ENCODE assay signal across 20 cellular contexts in genomic region chr11:61494341-61495038, GRCh38. TPM values are rescaled to one million over a fixed set of nuclear protein-coding genes. Genes with fewer than 3 reads are reported as not detected.
A peak's percentile ranks its signal among the peaks of the same experiment; 100 is the strongest.
DNase-seq lines count a peak whose midpoint lies in the region; ATAC-seq, FAIRE-seq and TF ChIP-seq lines count a peak whose summit lies in the region.
"Had no signal": no experiment of that assay in that cellular context is flagged by ENCODE, and none has a peak within 500 bp of the region (broad histone marks: within the 10 kb centered on the region; RNA-seq: fewer than 3 reads in every experiment).

No MANE protein-coding gene starts in this region.

- peak; percentile 33; the same call in 1 of the 2 replicates for ATAC-seq in Panc1
- peak; percentile 17 to 66 (median 48) for ATAC-seq in heart left ventricle
- no peak for ATAC-seq in SK-N-SH treated with all-trans-retinoic acid at 6 μM for 48 hours
- ATAC-seq: left lung had no signal

- H3K9me3 ChIP-seq in Panc1 (ENCODE audit: control insufficient read depth, insufficient read depth, low read depth, low read length) (no peaks in the 10 kb centered on the region), heart left ventricle (no peaks in the 10 kb centered on the region), osteoblast (ENCODE audit: low read depth, low read length) (no peaks in the 10 kb centered on the region)
- H3K9me3 ChIP-seq: left lung, upper lobe of left lung had no signal

- no peak for TF ChIP-seq POLR2A in heart left ventricle (IDR thresholded peaks at IDR 0.05)

- no peak for FAIRE-seq in D721Med (lab: Jason Lieb, UNC)

- no peak overlapping the region for H3K4me2 ChIP-seq in osteoblast (ENCODE audit: insufficient read depth, low read length)

- in situ Hi-C loops in Panc1 (cut with HindIII; ENCODE audit: low pct_unique_long_range_greater_than_20kb, low sequenced_read_pairs), result no loop called here

- no peak for TF ChIP-seq CTCF in Panc1 (IDR thresholded peaks at IDR 0.05)
- TF ChIP-seq CTCF in heart left ventricle (IDR thresholded peaks at IDR 0.05), result no peak
- no peak for TF ChIP-seq CTCF in osteoblast (IDR thresholded peaks at IDR 0.05; ENCODE audit: extremely low read depth, low read depth, low read length)
- no peak for TF ChIP-seq CTCF in D721Med (IDR thresholded peaks at IDR 0.05; ENCODE audit: insufficient read depth, missing control alignments)

- H2AFZ ChIP-seq in osteoblast (ENCODE audit: low read length), result no peak overlapping the region

- WGBS in heart left ventricle, 4 donors, result 42 to 51% (median 46%) methylated on average over 10 to 12 of the region's 12 CpGs

- CTCF ChIA-PET in Panc1 (lab: Charles Lee), result interaction anchor here (0.6 kb wide), 1 partner anchor 14 kb away, joined by 3 read pairs; the partner anchor contains the start of gene LRRC10B

- H3K4me1 ChIP-seq in Panc1 (ENCODE audit: control insufficient read depth, insufficient read depth, low read length) (peaks cover 16% of the 10 kb centered on the region), heart left ventricle (peaks cover 0 to 35% (median 14%) of the 10 kb centered on the region in 12 donors), osteoblast (ENCODE audit: insufficient read depth, low read length) (peaks cover 12% of the 10 kb centered on the region)

- H3K36me3 ChIP-seq in Panc1 (ENCODE audit: control insufficient read depth, insufficient read depth, low read length), result no peaks in the 10 kb centered on the region
- H3K36me3 ChIP-seq in heart left ventricle, result no peaks in the 10 kb centered on the region
- H3K36me3 ChIP-seq in osteoblast (ENCODE audit: insufficient read depth, low read length), result no peaks in the 10 kb centered on the region
- H3K36me3 ChIP-seq: left lung, upper lobe of left lung had no signal

- peaks cover 7% of the 10 kb centered on the region for H4K20me1 ChIP-seq in osteoblast (ENCODE audit: insufficient read depth, low read length)

- no peaks in the 10 kb centered on the region for H3K27me3 ChIP-seq in Panc1 (ENCODE audit: control insufficient read depth, insufficient read depth, low read length)
- no peaks in the 10 kb centered on the region for H3K27me3 ChIP-seq in heart left ventricle
- H3K27me3 ChIP-seq in osteoblast (ENCODE audit: insufficient read depth, low read length), result peaks cover 4% of the 10 kb centered on the region
- H3K27me3 ChIP-seq: left lung, upper lobe of left lung had no signal

- intact Hi-C loops in Panc1 (cut with micrococcal nuclease; ENCODE audit: unreplicated experiment) (no loop called here), heart left ventricle (cut with DNase I) (no loop called here)

- DNase-seq in DMS 273 (lab: John Stamatoyannopoulos, UW; ENCODE audit: unreplicated experiment) (peak; percentile 61), DMS 273 treated with DMSO at 0.1 percent for 48 hours (lab: John Stamatoyannopoulos, UW) (no peak), Panc1 (ENCODE audit: low read depth, low spot score) (no peak), heart left ventricle (peak in 4 of 5 donors; percentile 57 to 73 (median 64)), osteoblast (ENCODE audit: insufficient read length, low spot score, missing footprints) (peak; percentile 72), D721Med (ENCODE audit: insufficient read length, low spot score) (no peak)
- DNase-seq in activated CD4-positive, alpha-beta T cell treated with anti-CD3 and anti-CD28 coated beads for 48 hours, result no peak
- DNase-seq: activated CD4-positive, alpha-beta T cell treated with anti-CD3 and anti-CD28 coated beads, Interleukin-2, amount 50 U/mL, for 48 hours; activated CD4-positive, CD25-positive, alpha-beta regulatory T cell; activated CD8-positive, alpha-beta memory T cell treated with anti-CD3 and anti-CD28 coated beads, Interleukin-2, amount 50 U/mL, for 4 hours; CD4-positive, CD25-positive, alpha-beta regulatory T cell; effector CD4-positive, alpha-beta T cell; left lung; NCI-H1436; upper lobe of left lung had no signal

- H3K4me3 ChIP-seq in Panc1 (ENCODE audit: low read depth in 2 of 2, low read length in 2 of 2) (no peak overlapping the region), heart left ventricle (no peak overlapping the region), osteoblast (ENCODE audit: insufficient read depth, low read length) (no peak overlapping the region)
- H3K4me3 ChIP-seq: left lung, upper lobe of left lung had no signal

- H3K79me2 ChIP-seq in osteoblast (ENCODE audit: insufficient read depth, low read length), result no peaks in the 10 kb centered on the region

- POLR2A ChIA-PET in Panc1 (lab: Charles Lee), result no interaction called here

- no TSS peak for BruUV-seq in Panc1 (replicated peaks; lab: Mats Ljungman, UMichigan)

- H3K27ac ChIP-seq in Panc1 (ENCODE audit: low read length) (no peak overlapping the region), heart left ventricle (peak overlapping the region in 8 of 12 donors; percentile 26 to 72 (median 68)), osteoblast (ENCODE audit: low read depth, low read length) (no peak overlapping the region)
- H3K27ac ChIP-seq: 22Rv1, epithelial cell of prostate, left lung had no signal

TF ChIP-seq in SK-N-SH treated with all-trans-retinoic acid at 6 μM for 48 hours, 23 proteins besides CTCF, POLR2A, EP300 and RAD21:
- TF ChIP-seq OSR1 (CRISPR knock-in tag; IDR thresholded peaks at IDR 0.05) (no peak), GLIS3 (CRISPR knock-in tag; IDR thresholded peaks at IDR 0.05) (no peak), BACH2 (CRISPR knock-in tag; IDR thresholded peaks at IDR 0.05; ENCODE audit: borderline replicate concordance) (no peak), RARB (CRISPR knock-in tag; IDR thresholded peaks at IDR 0.05) (no peak), ARNTL (CRISPR knock-in tag; IDR thresholded peaks at IDR 0.05; ENCODE audit: borderline replicate concordance, low read depth) (no peak), POU6F1 (CRISPR knock-in tag; IDR thresholded peaks at IDR 0.05; ENCODE audit: borderline replicate concordance, low read depth) (no peak), ZFP3 (CRISPR knock-in tag; IDR thresholded peaks at IDR 0.05) (no peak), SNAI2 (CRISPR knock-in tag; IDR thresholded peaks at IDR 0.05) (no peak), ZC3H10 (CRISPR knock-in tag; IDR thresholded peaks at IDR 0.05) (no peak), PATZ1 (CRISPR knock-in tag; IDR thresholded peaks at IDR 0.05; ENCODE audit: borderline replicate concordance) (no peak), CSRNP3 (CRISPR knock-in tag; IDR thresholded peaks at IDR 0.05) (no peak), TCF4 (CRISPR knock-in tag; IDR thresholded peaks at IDR 0.05; ENCODE audit: borderline replicate concordance) (no peak)

RNA-seq across cellular contexts. Expression of gene LRRC10B, which starts 14.1 kb away (rescaled TPM):
- total RNA-seq in Panc1 (2021; ENCODE audit: unreplicated experiment) (0.23 TPM), heart left ventricle (1 to 10 TPM in 5 of 9 donors, under 1 TPM in 4; 0.15 to 4.2 (median 1.1) TPM), osteoblast (under 0.01 TPM in 2 replicates)
- polyA plus RNA-seq in Panc1 (2012; ENCODE audit: insufficient read length), result 0.17 TPM
- 1 to 10 TPM in 1 of 2 donors, under 1 TPM in 1; 0.76 to 1.3 TPM for polyA plus RNA-seq in heart left ventricle
- total RNA-seq: CD4-positive, CD25-positive, alpha-beta regulatory T cell; MCF 10A; RPMI7951 had no signal
- polyA plus RNA-seq: CD4-positive, CD25-positive, alpha-beta regulatory T cell had no signal

Comparison
In these comparisons a context has a peak if more than half of its experiments do, and no peak if none do; other contexts are left out.
1. DNase-seq: peak in DMS 273 (single experiment), heart left ventricle (4 of 5) and osteoblast (single experiment); none in DMS 273 treated with DMSO at 0.1 percent for 48 hours (single experiment), Panc1 (single experiment), activated CD4-positive, alpha-beta T cell treated with anti-CD3 and anti-CD28 coated beads for 48 hours (single experiment) and D721Med (single experiment).
2. H3K27ac ChIP-seq: peak in heart left ventricle (8 of 12); none in Panc1 (single experiment) and osteoblast (single experiment).